In genomic region chr21:41764558-41765392, GRCh38 we compare ENCODE assay signal across 14 cellular contexts. TPM values are rescaled to one million over a fixed set of nuclear protein-coding genes. Genes with fewer than 3 reads are reported as not detected.
DNase-seq lines count a peak whose midpoint lies in the region; ATAC-seq, FAIRE-seq and TF ChIP-seq lines count a peak whose summit lies in the region.
"Had no signal": no experiment of that assay in that cellular context is flagged by ENCODE, and none has a peak within 500 bp of the region (broad histone marks: within the 10 kb centered on the region; RNA-seq: fewer than 3 reads in every experiment).

No MANE protein-coding gene starts in this region.

- H3K9ac ChIP-seq in H9 (ENCODE audit: extremely low read depth, insufficient read length, low read length) (no peak overlapping the region), iPS-15b (ENCODE audit: low read depth, low read length) (no peak overlapping the region)

- intact Hi-C loops in prostate gland (cut with DNase I) (no loop called here), uterus (cut with DNase I; ENCODE audit: low total_unique reads) (no loop called here)

- peaks cover 92% of the 10 kb centered on the region for H3K27me3 Mint-ChIP-seq in H9 (ENCODE audit: low read depth)

- no peak overlapping the region for H3K56ac ChIP-seq in H9 (ENCODE audit: insufficient read length, low read depth, low read length)

- H2BK12ac ChIP-seq in H9 (ENCODE audit: insufficient read length, low read depth, low read length) = no peak overlapping the region

- no peak overlapping the region for H3K4ac ChIP-seq in H9 (ENCODE audit: low read depth, low read length)

- no peak overlapping the region for H3K18ac ChIP-seq in H9 (ENCODE audit: insufficient read length, low read depth, low read length)

- H3K4me1 ChIP-seq in H9 (ENCODE audit: insufficient read depth, low read length) (peaks cover 6% of the 10 kb centered on the region; the same call in 1 of the 2 replicates), RWPE2 (ENCODE audit: insufficient read depth, poor library complexity, severe bottlenecking) (peaks cover 61% of the 10 kb centered on the region), iPS-15b (ENCODE audit: control insufficient read depth, insufficient read depth, low read length) (peaks cover 35% of the 10 kb centered on the region), prostate gland (replicated peaks) (peaks cover 16% of the 10 kb centered on the region), uterus (peaks cover 0 to 5% of the 10 kb centered on the region in 2 donors)

- WGBS in H9 (ENCODE audit: extremely low coverage, insufficient read length, low lambda C conversion rate) = no CpG with 5 or more reads among the region's 6 CpGs
- 41% methylated on average over 6 of the region's 6 CpGs for WGBS in prostate gland

- H3K36me3 Mint-ChIP-seq in H9 (ENCODE audit: insufficient read depth in 1 of 3, low read depth in 3 of 3) = no peaks in the 10 kb centered on the region

- H4K20me1 ChIP-seq in H9 (ENCODE audit: control insufficient read depth, insufficient read depth, insufficient read length) = no peaks in the 10 kb centered on the region

- no peak overlapping the region for H3K14ac ChIP-seq in H9 (ENCODE audit: insufficient read depth, low read length)

- H3K9me3 ChIP-seq in H9 (ENCODE audit: control insufficient read depth, low read depth, low read length) (no peaks in the 10 kb centered on the region), RWPE2 (ENCODE audit: severe bottlenecking) (no peaks in the 10 kb centered on the region), iPS-15b (ENCODE audit: control insufficient read depth, insufficient read depth, low read length) (no peaks in the 10 kb centered on the region), prostate gland (no peaks in the 10 kb centered on the region), uterus (no peaks in the 10 kb centered on the region)
- H3K9me3 ChIP-seq: tibial artery had no signal

- H3K27me3 ChIP-seq in H9 (ENCODE audit: insufficient read depth, low read length) (peaks cover 62% of the 10 kb centered on the region), RWPE2 (ENCODE audit: insufficient read depth, poor library complexity, severe bottlenecking) (no peaks in the 10 kb centered on the region), iPS-15b (ENCODE audit: control insufficient read depth, insufficient read depth, low read length) (peaks cover 83% of the 10 kb centered on the region), prostate gland (replicated peaks; ENCODE audit: insufficient read depth) (no peaks in the 10 kb centered on the region), uterus (peaks cover 14 to 54% of the 10 kb centered on the region in 2 donors)

- H2BK20ac ChIP-seq in H9 (ENCODE audit: low read depth, low read length, poor library complexity, severe bottlenecking) = no peak overlapping the region

- H2BK15ac ChIP-seq in H9 (ENCODE audit: low read depth, low read length) = no peak overlapping the region

- H3K23ac ChIP-seq in H9 (ENCODE audit: insufficient read length, low read depth, low read length) = no peak overlapping the region

- DNase-seq in H9 = no peak
- no peak for DNase-seq in RWPE2 (ENCODE audit: low spot score)
- DNase-seq in prostate gland (ENCODE audit: low spot score) = no peak
- DNase-seq in uterus = no peak
- no peak for DNase-seq in H54 (ENCODE audit: insufficient read length, low spot score)
- DNase-seq in KG1 (lab: John Stamatoyannopoulos, UW) = no peak
- DNase-seq: anterior cingulate cortex; CD8-positive, alpha-beta memory T cell; erythroblast; NCI-H1436; tibial artery had no signal

- FAIRE-seq in H54 (lab: Jason Lieb, UNC) = no peak

- TF ChIP-seq POLR2A in prostate gland (IDR thresholded peaks at IDR 0.05) (peak; percentile 16), uterus (IDR thresholded peaks at IDR 0.05) (no peak), H54 (IDR thresholded peaks at IDR 0.05; ENCODE audit: low read depth, low read length) (no peak)

- H3K4me3 Mint-ChIP-seq in H9 = peak overlapping the region; percentile 61 to 82; a peak in 2 of 5 replicates

- H3K4me2 ChIP-seq in H9 (ENCODE audit: insufficient read depth, insufficient read length, low read length) = no peak overlapping the region

- peaks cover 30% of the 10 kb centered on the region for H3K23me2 ChIP-seq in H9 (ENCODE audit: insufficient read length, low read depth, low read length, poor library complexity, severe bottlenecking)

- H3K27ac ChIP-seq in H9 (ENCODE audit: insufficient read length, low read depth, low read length) = no peak overlapping the region
- H3K27ac ChIP-seq in RWPE2 (ENCODE audit: poor library complexity, severe bottlenecking) = peak overlapping the region; percentile 94
- peak overlapping the region; percentile 83 to 85 for H3K27ac ChIP-seq in prostate gland
- no peak overlapping the region for H3K27ac ChIP-seq in uterus
- H3K27ac ChIP-seq: HL-60 had no signal

- TF ChIP-seq CTCF in H9 (conservative IDR thresholded peaks at IDR 0.05) = no peak
- TF ChIP-seq CTCF in RWPE2 (IDR thresholded peaks at IDR 0.05; ENCODE audit: poor library complexity, severe bottlenecking) = no peak
- TF ChIP-seq CTCF in prostate gland (IDR thresholded peaks at IDR 0.05) = peak in 1 of 4 experiments; percentile 4
- TF ChIP-seq CTCF in uterus (IDR thresholded peaks at IDR 0.05) = no peak

- no peak overlapping the region for H2AK5ac ChIP-seq in H9 (ENCODE audit: insufficient read length, low read length)

- ATAC-seq in RWPE2 (ENCODE audit: low read depth) = no peak
- ATAC-seq in HG03342 (IDR thresholded peaks at IDR 0.05; ENCODE audit: unreplicated experiment) = no peak

- H3T11ph ChIP-seq in H9 (ENCODE audit: low read length) = no peak overlapping the region

- peak overlapping the region; percentile 87 for H3K4me3 ChIP-seq in RWPE2 (ENCODE audit: severe bottlenecking)
- H3K4me3 ChIP-seq in iPS-15b (ENCODE audit: low read depth, low read length) = peak overlapping the region; percentile 58
- H3K4me3 ChIP-seq in prostate gland = peak overlapping the region; percentile 63 to 70
- no peak overlapping the region for H3K4me3 ChIP-seq in uterus
- H3K4me3 ChIP-seq: tibial artery had no signal

- no peak overlapping the region for H2AFZ ChIP-seq in H9 (ENCODE audit: low read length)

- no peaks in the 10 kb centered on the region for H3K79me2 ChIP-seq in H9 (ENCODE audit: insufficient read depth, low read length)

- H2BK5ac ChIP-seq in H9 (ENCODE audit: insufficient read length, low read length) = no peak overlapping the region

- H2BK120ac ChIP-seq in H9 (ENCODE audit: low read depth, low read length, poor library complexity, severe bottlenecking) = no peak overlapping the region

- H4K91ac ChIP-seq in H9 (ENCODE audit: insufficient read length, low read depth, low read length) = no peak overlapping the region

- no peak overlapping the region for H3K27ac Mint-ChIP-seq in H9

- peaks cover 82 to 84% of the 10 kb centered on the region in 2 experiments for H3K4me1 Mint-ChIP-seq in H9

- H4K8ac ChIP-seq in H9 (replicated peaks; ENCODE audit: insufficient read length, low read depth, low read length) = no peak overlapping the region

- H3K36me3 ChIP-seq in RWPE2 (ENCODE audit: low read depth) (peaks cover 15% of the 10 kb centered on the region), iPS-15b (ENCODE audit: control insufficient read depth, insufficient read depth, low read length) (no peaks in the 10 kb centered on the region), prostate gland (no peaks in the 10 kb centered on the region), uterus (no peaks in the 10 kb centered on the region)
- H3K36me3 ChIP-seq: tibial artery had no signal

- H3K79me1 ChIP-seq in H9 (ENCODE audit: insufficient read depth, low read depth, low read length, poor library complexity, severe bottlenecking) = no peaks in the 10 kb centered on the region

- H4K5ac ChIP-seq in H9 (ENCODE audit: insufficient read length, low read depth, low read length) = no peak overlapping the region

- peaks cover 0 to 2% of the 10 kb centered on the region in 2 experiments; a peak in 1 of 5 replicates for H3K9me3 Mint-ChIP-seq in H9

RNA-seq across cellular contexts. Expression of gene RIPK4, which starts 2.1 kb away (rescaled TPM):
- total RNA-seq in H9 (2021) (2.9 and 3.6 TPM in 2 replicates), prostate gland (10 to 100 TPM; 26.9 to 52.6 TPM), uterus (1 to 10 TPM in 1 of 4 donors, under 1 TPM in 1, not detected in 2; 0.29 to 9.7 TPM)

Comparison
In these comparisons a context has a peak if more than half of its experiments do, and no peak if none do; other contexts are left out.
1. H3K27ac ChIP-seq: peak in RWPE2 (single experiment) and prostate gland (2 of 2); none in H9 (single experiment) and uterus (0 of 2).
2. H3K4me3 ChIP-seq: peak in RWPE2 (single experiment), iPS-15b (single experiment) and prostate gland (2 of 2); none in uterus (0 of 2).